ENCODE assay signal across 8 cellular contexts in the genomic region with DNA sequence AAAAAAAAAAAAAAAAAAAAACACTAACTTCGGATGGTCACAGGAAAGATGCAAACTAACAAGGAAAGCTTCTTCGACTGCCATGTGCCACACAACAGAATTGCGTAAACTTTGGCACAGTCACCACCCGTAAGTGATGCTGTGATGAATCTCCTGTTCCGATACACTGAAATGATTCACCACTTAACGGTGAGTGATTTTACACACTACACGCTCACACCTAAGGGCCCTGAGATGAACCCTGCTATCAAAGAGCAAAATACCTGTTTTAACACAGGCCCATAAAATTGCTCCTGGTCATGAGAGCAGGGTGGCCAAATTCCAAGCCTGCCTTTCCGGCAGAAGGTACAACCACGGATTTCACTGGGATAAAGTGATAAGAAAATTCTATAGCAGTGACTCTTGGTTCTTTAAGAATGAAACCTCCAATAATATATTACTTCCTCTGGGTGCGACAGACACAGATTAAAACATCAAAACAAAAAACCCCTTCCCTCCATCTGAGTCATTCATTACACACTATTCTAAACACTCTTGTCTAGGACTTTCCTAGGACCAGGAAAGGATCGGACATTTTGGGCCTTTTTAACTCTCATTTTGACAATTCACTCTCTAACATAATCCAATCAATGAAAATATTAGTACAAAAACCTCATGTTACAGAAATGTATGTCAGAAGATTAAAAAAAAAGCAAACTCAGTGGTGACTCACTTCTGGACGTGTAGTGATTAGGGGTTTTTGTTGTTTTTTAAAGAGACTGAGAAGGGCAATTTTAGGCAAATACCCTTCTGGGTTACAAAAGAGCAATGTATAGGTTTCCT. TPM values are rescaled to one million over a fixed set of nuclear protein-coding genes. Genes with fewer than 3 reads are reported as not detected.
DNase-seq lines count a peak whose midpoint lies in the region; ATAC-seq and TF ChIP-seq lines count a peak whose summit lies in the region.

No MANE protein-coding gene starts in this region.

- peak; percentile 78 for ATAC-seq in GM21717 (IDR thresholded peaks at IDR 0.05; ENCODE audit: unreplicated experiment)
- ATAC-seq in IMR-90 (ENCODE audit: low read depth) = peak; percentile 57

- BruUV-seq in IMR-90 (replicated peaks; lab: Mats Ljungman, UMichigan) = no TSS peak

- peak overlapping the region; percentile 74; the same call in 1 of the 2 replicates for H3K18ac ChIP-seq in IMR-90 (ENCODE audit: low read depth, low read length)

- peak overlapping the region; percentile 18 to 33; a peak in 2 of 4 replicates for H4K8ac ChIP-seq in IMR-90 (ENCODE audit: low read depth in 2 of 2, low read length in 2 of 2)

- peak overlapping the region; percentile 52 for H4K5ac ChIP-seq in IMR-90 (ENCODE audit: low read depth, low read length)

- peak overlapping the region; percentile 75 for H2BK120ac ChIP-seq in IMR-90 (ENCODE audit: low read depth, low read length)

- intact Hi-C loops in IMR-90 (cut with micrococcal nuclease) = loop anchor here (2.0 to 5.0 kb wide), 2 partner anchors 45 to 60 kb away; no protein-coding TSS in a partner anchor
- intact Hi-C loops in activated naive CD4-positive, alpha-beta T cell treated with anti-CD3 and anti-CD28 coated beads for 36 hours (cut with micrococcal nuclease) = loop anchor here (1.0 to 2.0 kb wide), 9 partner anchors 9 to 1776 kb away; a partner anchor contains a TSS

- H2BK20ac ChIP-seq in IMR-90 (ENCODE audit: low read depth, low read length) = peak overlapping the region; percentile 81; the same call in 1 of the 2 replicates

- peak overlapping the region; percentile 94 for H3K27ac Mint-ChIP-seq in activated naive CD4-positive, alpha-beta T cell treated with anti-CD3 and anti-CD28 coated beads for 36 hours

- H3K27ac ChIP-seq in IMR-90 (ENCODE audit: insufficient read depth, low read length) = peak overlapping the region; percentile 25
- peak overlapping the region in 1 of 2 donors; percentile 61 for H3K27ac ChIP-seq in liver (ENCODE audit: low read depth in 1 of 2, low read length in 2 of 2)

- dilution Hi-C loops in IMR-90 (cut with HindIII; ENCODE audit: low sequenced_read_pairs, unreplicated experiment) = no loop called here

- peak overlapping the region; percentile 42 for H3K4me3 Mint-ChIP-seq in activated naive CD4-positive, alpha-beta T cell treated with anti-CD3 and anti-CD28 coated beads for 36 hours

- peak; percentile 55; the same call in 1 of the 2 replicates for TF ChIP-seq POLR2A in IMR-90 (IDR thresholded peaks at IDR 0.05; ENCODE audit: low read depth, low read length)

- H2AFZ ChIP-seq in IMR-90 (replicated peaks; ENCODE audit: low read length, poor library complexity) = no peak overlapping the region

- peak overlapping the region; percentile 74 for H2BK5ac ChIP-seq in IMR-90 (ENCODE audit: low read depth, low read length, poor library complexity, severe bottlenecking)

- no peaks in the 10 kb centered on the region for H3K27me3 Mint-ChIP-seq in activated naive CD4-positive, alpha-beta T cell treated with anti-CD3 and anti-CD28 coated beads for 36 hours (ENCODE audit: low read depth)

- peak overlapping the region; percentile 21; the same call in 1 of the 2 replicates for H3K23ac ChIP-seq in IMR-90 (ENCODE audit: low read depth, low read length)

- H3K27me3 ChIP-seq in IMR-90 (ENCODE audit: control insufficient read depth, insufficient read depth, low read length) (no peaks in the 10 kb centered on the region), liver (ENCODE audit: control insufficient read depth in 4 of 4, insufficient read depth in 4 of 4, low read length in 3 of 4) (no peaks in the 10 kb centered on the region), H7 (ENCODE audit: control insufficient read depth, insufficient read depth, low read length) (no peaks in the 10 kb centered on the region)

- POLR2A ChIA-PET in IMR-90 (lab: Charles Lee; ENCODE audit: unreplicated experiment) = no interaction called here

- peaks cover 21% of the 10 kb centered on the region for H3K4me1 ChIP-seq in IMR-90 (ENCODE audit: control insufficient read depth, insufficient read depth, low read length)
- peaks cover 14 to 53% (median 39%) of the 10 kb centered on the region in 4 donors for H3K4me1 ChIP-seq in liver (ENCODE audit: control insufficient read depth in 4 of 4, insufficient read depth in 4 of 4, low read length in 3 of 4)

- peak overlapping the region; percentile 32; the same call in 1 of the 2 replicates for H2AK5ac ChIP-seq in IMR-90 (ENCODE audit: low read depth, low read length)

- H2AK9ac ChIP-seq in IMR-90 (replicated peaks; ENCODE audit: low read depth, low read length, poor library complexity) = peak overlapping the region; percentile 79

- no peak overlapping the region for H3K56ac ChIP-seq in IMR-90 (ENCODE audit: extremely low read depth, insufficient read depth, low read length)

- H3K9me3 Mint-ChIP-seq in activated naive CD4-positive, alpha-beta T cell treated with anti-CD3 and anti-CD28 coated beads for 36 hours = peaks cover 3% of the 10 kb centered on the region

- peaks cover 41 to 81% of the 10 kb centered on the region in 2 experiments for H3K79me1 ChIP-seq in IMR-90 (ENCODE audit: low read depth in 1 of 2, low read length in 2 of 2)

- H3K36me3 Mint-ChIP-seq in activated naive CD4-positive, alpha-beta T cell treated with anti-CD3 and anti-CD28 coated beads for 36 hours (ENCODE audit: low read depth) = peaks cover 6% of the 10 kb centered on the region

- peaks cover 39% of the 10 kb centered on the region; the same call in 1 of the 2 replicates for H4K20me1 ChIP-seq in IMR-90 (ENCODE audit: insufficient read depth, low read length)

- CTCF ChIA-PET in IMR-90 (lab: Yijun Ruan, JAX) = interaction anchor here (0.6 to 1.5 kb wide), 5 partner anchors 10 to 749 kb away, joined by 3 to 4 read pairs (median 3); no protein-coding TSS in a partner anchor
- CTCF ChIA-PET in activated naive CD4-positive, alpha-beta T cell treated with anti-CD3 and anti-CD28 coated beads for 36 hours (lab: Charles Lee) = interaction anchor here (0.8 to 2.1 kb wide), 3 partner anchors 9 to 34 kb away, joined by 3 to 5 read pairs (median 3); no protein-coding TSS in a partner anchor

- H3K4me3 ChIP-seq in IMR-90 (ENCODE audit: insufficient read depth, low read depth, low read length) = no peak overlapping the region
- no peak overlapping the region for H3K4me3 ChIP-seq in liver (ENCODE audit: low read depth in 1 of 3, low read length in 3 of 3)
- no peak overlapping the region for H3K4me3 ChIP-seq in H7 (ENCODE audit: insufficient read depth, low read depth, low read length)

- H2BK15ac ChIP-seq in IMR-90 (ENCODE audit: low read depth, low read length) = peak overlapping the region; percentile 73; the same call in 2 of the 3 replicates

- peak overlapping the region; percentile 77 for H3K4ac ChIP-seq in IMR-90 (ENCODE audit: low read depth, low read length)

- peak overlapping the region; percentile 56 for H3K14ac ChIP-seq in IMR-90 (replicated peaks; ENCODE audit: low read depth, low read length)

- H3K9ac ChIP-seq in IMR-90 (ENCODE audit: low read depth, low read length) (no peak overlapping the region), liver (ENCODE audit: low read depth in 1 of 2, low read length in 2 of 2) (no peak overlapping the region)

- H3K9me1 ChIP-seq in IMR-90 (ENCODE audit: insufficient read depth, low read length) = peaks cover 17% of the 10 kb centered on the region

- TF ChIP-seq RAD21 in IMR-90 (IDR thresholded peaks at IDR 0.05; ENCODE audit: low read length) (no peak), liver (IDR thresholded peaks at IDR 0.05) (no peak)

- H3K4me2 ChIP-seq in IMR-90 (ENCODE audit: low read depth, low read length) = peak overlapping the region; percentile 62

- H4K91ac ChIP-seq in IMR-90 (ENCODE audit: insufficient read depth, low read depth, low read length) = peak overlapping the region; percentile 19

- no peaks in the 10 kb centered on the region for H3K9me3 ChIP-seq in IMR-90 (ENCODE audit: control insufficient read depth, insufficient read depth, low read length)
- no peaks in the 10 kb centered on the region for H3K9me3 ChIP-seq in liver (ENCODE audit: control insufficient read depth in 4 of 4, low read length in 3 of 4)

- H3K4me1 Mint-ChIP-seq in activated naive CD4-positive, alpha-beta T cell treated with anti-CD3 and anti-CD28 coated beads for 36 hours (ENCODE audit: low read depth) = peaks cover 64% of the 10 kb centered on the region

- DNase-seq in GM10266 (ENCODE audit: extremely low spot score) = peak; percentile 39
- DNase-seq in IMR-90 = peak; percentile 88
- DNase-seq in activated naive CD4-positive, alpha-beta T cell treated with anti-CD3 and anti-CD28 coated beads for 36 hours = peak; percentile 77
- no peak for DNase-seq in SKM-1 treated with dmso at 0.1 percent for 144 hours (lab: John Stamatoyannopoulos, UW; ENCODE audit: unreplicated experiment)
- DNase-seq in H7 = no peak
- DNase-seq in NCI-H345 (lab: John Stamatoyannopoulos, UW) = no peak

- H3K36me3 ChIP-seq in IMR-90 (ENCODE audit: control insufficient read depth, insufficient read depth, low read length) (no peaks in the 10 kb centered on the region), liver (ENCODE audit: control insufficient read depth in 4 of 4, insufficient read depth in 3 of 4, low read depth in 1 of 4, low read length in 3 of 4) (no peaks in the 10 kb centered on the region), H7 (replicated peaks; ENCODE audit: control insufficient read depth, insufficient read depth, low read length) (no peaks in the 10 kb centered on the region)

- no CpG with 5 or more reads among the region's 12 CpGs for WGBS in IMR-90 (ENCODE audit: extremely low coverage in 2 of 2, insufficient read length in 1 of 2), 2 experiments
- 37% methylated on average over 12 of the region's 12 CpGs for WGBS in liver

- no peak for TF ChIP-seq CTCF in GM10266 (IDR thresholded peaks at IDR 0.05; ENCODE audit: control insufficient read depth, insufficient read depth, low read depth, missing control alignments)
- TF ChIP-seq CTCF in IMR-90 (conservative IDR thresholded peaks at IDR 0.05; ENCODE audit: low read depth, low read length) = no peak
- TF ChIP-seq CTCF in liver (IDR thresholded peaks at IDR 0.05; ENCODE audit: low read depth, low read length, missing input control) = no peak

- in situ Hi-C loops in IMR-90 (cut with MboI; ENCODE audit: low sequenced_read_pairs) = no loop called here

TF ChIP-seq in IMR-90, 13 proteins besides CTCF, POLR2A, EP300 and RAD21 (continues in another document):
- TF ChIP-seq FOS (IDR thresholded peaks at IDR 0.05; ENCODE audit: low read depth, low read length) (peak; percentile 79), CEBPB (IDR thresholded peaks at IDR 0.05; ENCODE audit: low read depth, low read length) (peak; percentile 97)

TF ChIP-seq in liver, 16 proteins besides CTCF, POLR2A, EP300 and RAD21 (continues in another document):
- peak in 1 of 2 donors; percentile 40 for TF ChIP-seq HNF4A (conservative IDR thresholded peaks at IDR 0.05)

RNA-seq across cellular contexts. Expression of a gene that starts 28.3 kb away (rescaled TPM):
- total RNA-seq in IMR-90 (2012; rRNA removed) (69.2 and 87.8 TPM in 2 replicates), liver (10 to 100 TPM; 13.7 to 48.9 TPM)
- polyA plus RNA-seq in IMR-90 (2012; rRNA removed) (55.9 and 62.8 TPM in 2 replicates), liver (10 to 100 TPM in 1 of 2 donors, 1 to 10 TPM in 1; 9.4 to 12.0 TPM)
- polyA plus RNA-seq in IMR-90 (2012; cell fraction: cytosol; rRNA removed) = 35.1 and 74.2 TPM in 2 replicates
- polyA plus RNA-seq in IMR-90 (2012; cell fraction: nucleus; rRNA removed; ENCODE audit: low replicate concordance) = 87.7 and 98.9 TPM in 2 replicates
- 10 to 100 TPM; 18.3 to 19.0 TPM for total RNA-seq in activated naive CD4-positive, alpha-beta T cell treated with anti-CD3 and anti-CD28 coated beads for 36 hours
- total RNA-seq in H7 (2014; rRNA removed; shearing (Covaris generic)) = 69.7 and 101 TPM in 2 replicates

Comparison
In these comparisons a context has a peak if more than half of its experiments do, and no peak if none do; other contexts are left out.
1. DNase-seq: peak in GM10266 (single experiment), IMR-90 (single experiment) and activated naive CD4-positive, alpha-beta T cell treated with anti-CD3 and anti-CD28 coated beads for 36 hours (single experiment); none in SKM-1 treated with dmso at 0.1 percent for 144 hours (single experiment), H7 (single experiment) and NCI-H345 (single experiment).